In the genomic region with DNA sequence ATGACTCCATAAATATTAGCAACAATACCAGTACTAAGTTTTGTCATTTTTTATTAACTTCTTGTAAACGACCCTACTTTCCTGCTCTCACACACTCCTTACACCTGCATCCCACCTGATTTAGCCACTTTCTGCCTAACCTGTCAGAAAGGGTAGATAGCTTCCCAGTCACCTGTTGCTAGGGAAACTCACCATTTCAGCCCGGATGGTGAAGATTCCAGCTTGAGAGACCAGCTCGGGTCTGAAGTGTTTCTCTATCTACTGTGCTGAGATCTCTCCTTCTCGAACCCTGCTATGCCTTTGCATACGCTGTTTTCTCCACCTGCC, we compare ENCODE assay signal across 8 cellular contexts. TPM values are rescaled to one million over a fixed set of nuclear protein-coding genes. Genes with fewer than 3 reads are reported as not detected.
DNase-seq lines count a peak whose midpoint lies in the region; ATAC-seq and TF ChIP-seq lines count a peak whose summit lies in the region.

A gene with protein sequence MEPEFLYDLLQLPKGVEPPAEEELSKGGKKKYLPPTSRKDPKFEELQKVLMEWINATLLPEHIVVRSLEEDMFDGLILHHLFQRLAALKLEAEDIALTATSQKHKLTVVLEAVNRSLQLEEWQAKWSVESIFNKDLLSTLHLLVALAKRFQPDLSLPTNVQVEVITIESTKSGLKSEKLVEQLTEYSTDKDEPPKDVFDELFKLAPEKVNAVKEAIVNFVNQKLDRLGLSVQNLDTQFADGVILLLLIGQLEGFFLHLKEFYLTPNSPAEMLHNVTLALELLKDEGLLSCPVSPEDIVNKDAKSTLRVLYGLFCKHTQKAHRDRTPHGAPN (plus strand): TSS at position 220 of the 327 bp plus-strand sequence. CDS start 2,405 bp downstream, outside the sequence.

- TF ChIP-seq CTCF in liver (IDR thresholded peaks at IDR 0.05; ENCODE audit: low read depth, low read length, missing input control) = no peak
- no peak for TF ChIP-seq CTCF in WERI-Rb-1 (IDR thresholded peaks at IDR 0.05; ENCODE audit: low read depth, low read length)

- DNase-seq in activated CD4-positive, alpha-beta memory T cell treated with anti-CD3 and anti-CD28 coated beads, Interleukin-2, amount 10 ng/mL, durations not matched to agents 7 days and 5 days = peak; percentile 53
- DNase-seq in ureter (ENCODE audit: low spot score) = no peak
- no peak for DNase-seq in WERI-Rb-1

- no peaks in the 10 kb centered on the region for H3K4me1 ChIP-seq in liver (ENCODE audit: control insufficient read depth in 4 of 4, insufficient read depth in 4 of 4, low read length in 3 of 4)

- peaks cover 27% of the 10 kb centered on the region for H3K36me3 Mint-ChIP-seq in activated CD4-positive, alpha-beta memory T cell treated with anti-CD3 and anti-CD28 coated beads, Interleukin-2, amount 10 ng/mL, durations not matched to agents 7 days and 5 days (ENCODE audit: low read depth)

- WGBS in liver = 44% methylated on average over 5 of the region's 5 CpGs

- H3K27ac ChIP-seq in liver (ENCODE audit: low read depth in 1 of 2, low read length in 2 of 2) (peak within 1 kb of the TSS; percentile 43 to 72), WERI-Rb-1 (no peak within 1 kb of the TSS)

- no peak for TF ChIP-seq RAD21 in liver (IDR thresholded peaks at IDR 0.05)

- ATAC-seq in GM18867 (IDR thresholded peaks at IDR 0.05; ENCODE audit: unreplicated experiment) (peak; percentile 52), HG03342 (IDR thresholded peaks at IDR 0.05; ENCODE audit: unreplicated experiment) (peak; percentile 53), HG02840 (IDR thresholded peaks at IDR 0.05; ENCODE audit: low FRiP score, unreplicated experiment) (no peak), HG03378 (IDR thresholded peaks at IDR 0.05; ENCODE audit: unreplicated experiment) (no peak)

- CTCF ChIA-PET in activated CD4-positive, alpha-beta memory T cell treated with anti-CD3 and anti-CD28 coated beads, Interleukin-2, amount 10 ng/mL, durations not matched to agents 7 days and 5 days (lab: Charles Lee) = interaction anchor here (1.1 to 2.2 kb wide), 4 partner anchors 11 to 505 kb away, joined by 3 to 7 read pairs (median 4); no protein-coding TSS in a partner anchor

- H3K4me1 Mint-ChIP-seq in activated CD4-positive, alpha-beta memory T cell treated with anti-CD3 and anti-CD28 coated beads, Interleukin-2, amount 10 ng/mL, durations not matched to agents 7 days and 5 days = peaks cover 22% of the 10 kb centered on the region

- peak within 1 kb of the TSS; percentile 95 for H3K4me3 Mint-ChIP-seq in activated CD4-positive, alpha-beta memory T cell treated with anti-CD3 and anti-CD28 coated beads, Interleukin-2, amount 10 ng/mL, durations not matched to agents 7 days and 5 days

- peak within 1 kb of the TSS; percentile 94 for H3K27ac Mint-ChIP-seq in activated CD4-positive, alpha-beta memory T cell treated with anti-CD3 and anti-CD28 coated beads, Interleukin-2, amount 10 ng/mL, durations not matched to agents 7 days and 5 days

- H3K27me3 Mint-ChIP-seq in activated CD4-positive, alpha-beta memory T cell treated with anti-CD3 and anti-CD28 coated beads, Interleukin-2, amount 10 ng/mL, durations not matched to agents 7 days and 5 days = peaks cover 25% of the 10 kb centered on the region

- H3K27me3 ChIP-seq in liver (ENCODE audit: control insufficient read depth in 4 of 4, insufficient read depth in 4 of 4, low read length in 3 of 4) (peaks cover 0 to 3% (median 1%) of the 10 kb centered on the region in 4 donors), WERI-Rb-1 (ENCODE audit: insufficient read depth, low read depth, severe bottlenecking) (no peaks in the 10 kb centered on the region)

- H3K9me3 ChIP-seq in liver (ENCODE audit: control insufficient read depth in 4 of 4, low read length in 3 of 4) = no peaks in the 10 kb centered on the region
- H3K9me3 ChIP-seq in WERI-Rb-1 (ENCODE audit: severe bottlenecking) = no peaks in the 10 kb centered on the region

- POLR2A ChIA-PET in activated CD4-positive, alpha-beta memory T cell treated with anti-CD3 and anti-CD28 coated beads, Interleukin-2, amount 10 ng/mL, durations not matched to agents 7 days and 5 days (lab: Charles Lee) = interaction anchor here (1.0 to 3.5 kb wide), 10 partner anchors 12 to 993 kb away, joined by 3 to 67 read pairs (median 4); a partner anchor contains a TSS

- H3K9ac ChIP-seq in liver (ENCODE audit: low read depth in 1 of 2, low read length in 2 of 2) = peak within 1 kb of the TSS in 1 of 2 donors; percentile 13

- peak within 1 kb of the TSS in 2 of 3 donors; percentile 14 to 29 for H3K4me3 ChIP-seq in liver (ENCODE audit: low read depth in 1 of 3, low read length in 3 of 3)
- H3K4me3 ChIP-seq in WERI-Rb-1 (ENCODE audit: low read depth, low read length) = no peak within 1 kb of the TSS

- H3K36me3 ChIP-seq in liver (ENCODE audit: control insufficient read depth in 4 of 4, insufficient read depth in 3 of 4, low read depth in 1 of 4, low read length in 3 of 4) (no peaks in the 10 kb centered on the region), WERI-Rb-1 (no peaks in the 10 kb centered on the region)

- no peaks in the 10 kb centered on the region for H3K9me3 Mint-ChIP-seq in activated CD4-positive, alpha-beta memory T cell treated with anti-CD3 and anti-CD28 coated beads, Interleukin-2, amount 10 ng/mL, durations not matched to agents 7 days and 5 days

TF ChIP-seq in liver, 16 proteins besides CTCF, POLR2A, EP300 and RAD21:
- TF ChIP-seq YY1 (IDR thresholded peaks at IDR 0.05) (no peak), RXRA (IDR thresholded peaks at IDR 0.05) (no peak), GABPA (IDR thresholded peaks at IDR 0.05 in 1 of 2, conservative IDR thresholded peaks at IDR 0.05 in 1 of 2) (no peak), FOXA1 (IDR thresholded peaks at IDR 0.05) (no peak), FOXA2 (IDR thresholded peaks at IDR 0.05) (no peak), HNF4A (conservative IDR thresholded peaks at IDR 0.05) (no peak), SP1 (IDR thresholded peaks at IDR 0.05) (no peak), EGR1 (IDR thresholded peaks at IDR 0.05; ENCODE audit: low read depth in 2 of 2) (no peak), TAF1 (conservative IDR thresholded peaks at IDR 0.05) (no peak), HNF4G (IDR thresholded peaks at IDR 0.05) (no peak), NR2F2 (IDR thresholded peaks at IDR 0.05) (no peak), JUND (IDR thresholded peaks at IDR 0.05) (no peak)
- TF ChIP-seq, protein P1, sequence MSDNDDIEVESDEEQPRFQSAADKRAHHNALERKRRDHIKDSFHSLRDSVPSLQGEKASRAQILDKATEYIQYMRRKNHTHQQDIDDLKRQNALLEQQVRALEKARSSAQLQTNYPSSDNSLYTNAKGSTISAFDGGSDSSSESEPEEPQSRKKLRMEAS (IDR thresholded peaks at IDR 0.05) = no peak
- TF ChIP-seq, protein P2, sequence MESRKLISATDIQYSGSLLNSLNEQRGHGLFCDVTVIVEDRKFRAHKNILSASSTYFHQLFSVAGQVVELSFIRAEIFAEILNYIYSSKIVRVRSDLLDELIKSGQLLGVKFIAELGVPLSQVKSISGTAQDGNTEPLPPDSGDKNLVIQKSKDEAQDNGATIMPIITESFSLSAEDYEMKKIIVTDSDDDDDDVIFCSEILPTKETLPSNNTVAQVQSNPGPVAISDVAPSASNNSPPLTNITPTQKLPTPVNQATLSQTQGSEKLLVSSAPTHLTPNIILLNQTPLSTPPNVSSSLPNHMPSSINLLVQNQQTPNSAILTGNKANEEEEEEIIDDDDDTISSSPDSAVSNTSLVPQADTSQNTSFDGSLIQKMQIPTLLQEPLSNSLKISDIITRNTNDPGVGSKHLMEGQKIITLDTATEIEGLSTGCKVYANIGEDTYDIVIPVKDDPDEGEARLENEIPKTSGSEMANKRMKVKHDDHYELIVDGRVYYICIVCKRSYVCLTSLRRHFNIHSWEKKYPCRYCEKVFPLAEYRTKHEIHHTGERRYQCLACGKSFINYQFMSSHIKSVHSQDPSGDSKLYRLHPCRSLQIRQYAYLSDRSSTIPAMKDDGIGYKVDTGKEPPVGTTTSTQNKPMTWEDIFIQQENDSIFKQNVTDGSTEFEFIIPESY (IDR thresholded peaks at IDR 0.05) = no peak
- TF ChIP-seq, protein P3, sequence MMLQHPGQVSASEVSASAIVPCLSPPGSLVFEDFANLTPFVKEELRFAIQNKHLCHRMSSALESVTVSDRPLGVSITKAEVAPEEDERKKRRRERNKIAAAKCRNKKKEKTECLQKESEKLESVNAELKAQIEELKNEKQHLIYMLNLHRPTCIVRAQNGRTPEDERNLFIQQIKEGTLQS (IDR thresholded peaks at IDR 0.05) = no peak
- TF ChIP-seq, protein P4, sequence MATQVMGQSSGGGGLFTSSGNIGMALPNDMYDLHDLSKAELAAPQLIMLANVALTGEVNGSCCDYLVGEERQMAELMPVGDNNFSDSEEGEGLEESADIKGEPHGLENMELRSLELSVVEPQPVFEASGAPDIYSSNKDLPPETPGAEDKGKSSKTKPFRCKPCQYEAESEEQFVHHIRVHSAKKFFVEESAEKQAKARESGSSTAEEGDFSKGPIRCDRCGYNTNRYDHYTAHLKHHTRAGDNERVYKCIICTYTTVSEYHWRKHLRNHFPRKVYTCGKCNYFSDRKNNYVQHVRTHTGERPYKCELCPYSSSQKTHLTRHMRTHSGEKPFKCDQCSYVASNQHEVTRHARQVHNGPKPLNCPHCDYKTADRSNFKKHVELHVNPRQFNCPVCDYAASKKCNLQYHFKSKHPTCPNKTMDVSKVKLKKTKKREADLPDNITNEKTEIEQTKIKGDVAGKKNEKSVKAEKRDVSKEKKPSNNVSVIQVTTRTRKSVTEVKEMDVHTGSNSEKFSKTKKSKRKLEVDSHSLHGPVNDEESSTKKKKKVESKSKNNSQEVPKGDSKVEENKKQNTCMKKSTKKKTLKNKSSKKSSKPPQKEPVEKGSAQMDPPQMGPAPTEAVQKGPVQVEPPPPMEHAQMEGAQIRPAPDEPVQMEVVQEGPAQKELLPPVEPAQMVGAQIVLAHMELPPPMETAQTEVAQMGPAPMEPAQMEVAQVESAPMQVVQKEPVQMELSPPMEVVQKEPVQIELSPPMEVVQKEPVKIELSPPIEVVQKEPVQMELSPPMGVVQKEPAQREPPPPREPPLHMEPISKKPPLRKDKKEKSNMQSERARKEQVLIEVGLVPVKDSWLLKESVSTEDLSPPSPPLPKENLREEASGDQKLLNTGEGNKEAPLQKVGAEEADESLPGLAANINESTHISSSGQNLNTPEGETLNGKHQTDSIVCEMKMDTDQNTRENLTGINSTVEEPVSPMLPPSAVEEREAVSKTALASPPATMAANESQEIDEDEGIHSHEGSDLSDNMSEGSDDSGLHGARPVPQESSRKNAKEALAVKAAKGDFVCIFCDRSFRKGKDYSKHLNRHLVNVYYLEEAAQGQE (IDR thresholded peaks at IDR 0.05) = no peak

RNA-seq across cellular contexts. Expression of the gene that starts here (rescaled TPM):
- total RNA-seq in activated CD4-positive, alpha-beta memory T cell treated with anti-CD3 and anti-CD28 coated beads, Interleukin-2, amount 10 ng/mL, durations not matched to agents 7 days and 5 days = 100 to 1,000 TPM; 123 to 128 TPM
- 10 to 100 TPM in 1 of 2 donors, 1 to 10 TPM in 1; 8.9 to 12.1 TPM for total RNA-seq in liver
- polyA plus RNA-seq in liver = 1 to 10 TPM; 4.0 to 4.3 TPM
- total RNA-seq in ureter = 13.5 TPM

Comparison
In these comparisons a context has a peak if more than half of its experiments do, and no peak if none do; other contexts are left out.
1. ATAC-seq: peak in GM18867 (single experiment) and HG03342 (single experiment); none in HG02840 (single experiment) and HG03378 (single experiment).